In the genomic region with DNA sequence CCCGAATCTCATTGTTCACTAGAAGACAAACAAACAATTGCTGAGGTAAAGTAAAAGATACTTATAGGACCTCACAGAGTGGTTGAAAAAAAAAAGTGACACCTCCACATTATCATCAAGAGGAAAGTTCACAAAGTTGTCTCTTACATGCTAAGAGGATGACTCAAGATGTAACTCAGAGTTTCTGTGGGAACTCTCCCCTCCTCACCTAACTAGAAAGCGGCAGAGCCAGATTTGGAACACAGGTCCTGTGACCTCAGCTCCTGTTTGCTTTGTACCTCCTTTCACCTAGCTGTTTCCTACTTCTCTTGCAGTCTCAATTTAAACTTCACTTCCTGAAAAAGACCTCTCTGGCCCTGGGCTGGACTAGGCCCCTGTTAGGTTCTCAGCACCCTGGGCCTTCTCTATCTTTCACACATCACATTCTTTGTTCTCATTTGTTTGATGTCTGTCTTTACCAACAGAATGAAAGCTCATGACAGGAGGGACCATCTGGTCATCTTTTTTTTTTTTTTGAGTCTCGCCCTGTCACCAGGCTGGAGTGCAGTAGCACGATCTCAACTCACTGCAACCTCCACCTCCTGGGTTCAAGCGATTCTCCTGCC, we compare ENCODE assay signal across 13 cellular contexts.
DNase-seq lines count a peak whose midpoint lies in the region; ATAC-seq and TF ChIP-seq lines count a peak whose summit lies in the region.
"Had no signal": no experiment of that assay in that cellular context is flagged by ENCODE, and none has a peak within 500 bp of the region (broad histone marks: within the 10 kb centered on the region; RNA-seq: fewer than 3 reads in every experiment).

No MANE protein-coding gene starts in this region.

- in situ Hi-C loops in GM13976 (cut with MboI; ENCODE audit: low sequenced_read_pairs, unreplicated experiment), result no loop called here

- H3K4ac ChIP-seq in mesendoderm (ENCODE audit: low read depth, low read length), result no peak overlapping the region

- no peak overlapping the region for H2AK5ac ChIP-seq in mesendoderm (ENCODE audit: low read length)

- no peak overlapping the region for H3K56ac ChIP-seq in mesendoderm (ENCODE audit: low read length)

- WGBS in mesendoderm (ENCODE audit: extremely low coverage, insufficient coverage, low lambda C conversion rate), result no CpG with 5 or more reads among the region's 5 CpGs

- H4K5ac ChIP-seq in mesendoderm (ENCODE audit: low read length), result no peak overlapping the region

- H2BK15ac ChIP-seq in mesendoderm (replicated peaks; ENCODE audit: low read depth), result peak overlapping the region; percentile 4

- no peak for TF ChIP-seq CTCF in GM13976 (IDR thresholded peaks at IDR 0.05; ENCODE audit: borderline replicate concordance, control extremely low read depth, extremely low read depth, insufficient read depth, missing control alignments)

- H3K4me2 ChIP-seq in mesendoderm (ENCODE audit: low read length), result no peak overlapping the region

- no peak overlapping the region for H4K8ac ChIP-seq in mesendoderm (ENCODE audit: low read depth, low read length)

- no peaks in the 10 kb centered on the region for H3K36me3 ChIP-seq in mesendoderm (ENCODE audit: control insufficient read depth, insufficient read depth, low read length)
- H3K36me3 ChIP-seq: ascending aorta, thoracic aorta had no signal

- H3K79me2 ChIP-seq in mesendoderm (ENCODE audit: control insufficient read depth, insufficient read depth, low read length), result no peaks in the 10 kb centered on the region

- H3K4me3 ChIP-seq in mesendoderm (ENCODE audit: low read length), result no peak overlapping the region
- H3K4me3 ChIP-seq: ascending aorta, K562, thoracic aorta had no signal

- peak; percentile 65 for DNase-seq in GM13976 (ENCODE audit: low spot score)
- peak; percentile 66 for DNase-seq in NCI-H2171 treated with DMSO at 0.1 percent for 48 hours (lab: John Stamatoyannopoulos, UW)
- peak; percentile 53 for DNase-seq in mesendoderm
- DNase-seq in stimulated activated naive CD4-positive, alpha-beta T cell (lab: John Stamatoyannopoulos, UW), result no peak
- no peak for DNase-seq in midbrain (lab: John Stamatoyannopoulos, UW)
- no peak for DNase-seq in NCI-H1930 (lab: John Stamatoyannopoulos, UW)
- DNase-seq: activated CD8-positive, alpha-beta T cell treated with anti-CD3 and anti-CD28 coated beads for 36 hours; NCI-H748 treated with DMSO at 0.1 percent for 48 hours; T-cell had no signal

- no peak overlapping the region for H3K18ac ChIP-seq in mesendoderm (ENCODE audit: low read length)

- no peak overlapping the region for H2BK120ac ChIP-seq in mesendoderm (ENCODE audit: low read depth, low read length)

- H3K27ac ChIP-seq in mesendoderm (ENCODE audit: low read depth, low read length), result no peak overlapping the region
- H3K27ac ChIP-seq: ascending aorta, thoracic aorta had no signal

- H3K23ac ChIP-seq in mesendoderm (ENCODE audit: low read length), result no peak overlapping the region

- no peak overlapping the region for H2BK5ac ChIP-seq in mesendoderm (ENCODE audit: low read length)

- H3K27me3 ChIP-seq in mesendoderm (ENCODE audit: insufficient read depth, low read length, poor library complexity), result no peaks in the 10 kb centered on the region
- H3K27me3 ChIP-seq: ascending aorta had no signal

- peak; percentile 77 for ATAC-seq in GM21529 (IDR thresholded peaks at IDR 0.05; ENCODE audit: unreplicated experiment)
- ATAC-seq: activated CD8-positive, alpha-beta T cell treated with anti-CD3 and anti-CD28 coated beads for 36 hours; K562; T-cell had no signal

- no peak overlapping the region for H3K9ac ChIP-seq in mesendoderm (ENCODE audit: low read length)

- no peaks in the 10 kb centered on the region for H3K79me1 ChIP-seq in mesendoderm (ENCODE audit: low read length)

- H3K4me1 ChIP-seq in mesendoderm (ENCODE audit: control insufficient read depth, low read depth, low read length), result no peaks in the 10 kb centered on the region
- H3K4me1 ChIP-seq: ascending aorta had no signal

Comparison
In these comparisons a context has a peak if more than half of its experiments do, and no peak if none do; other contexts are left out.
1. DNase-seq: peak in GM13976 (single experiment), NCI-H2171 treated with DMSO at 0.1 percent for 48 hours (single experiment) and mesendoderm (single experiment); none in stimulated activated naive CD4-positive, alpha-beta T cell (0 of 6), midbrain (single experiment) and NCI-H1930 (0 of 2).